Comparison of ENCODE assay signal across 8 cellular contexts in the genomic region with DNA sequence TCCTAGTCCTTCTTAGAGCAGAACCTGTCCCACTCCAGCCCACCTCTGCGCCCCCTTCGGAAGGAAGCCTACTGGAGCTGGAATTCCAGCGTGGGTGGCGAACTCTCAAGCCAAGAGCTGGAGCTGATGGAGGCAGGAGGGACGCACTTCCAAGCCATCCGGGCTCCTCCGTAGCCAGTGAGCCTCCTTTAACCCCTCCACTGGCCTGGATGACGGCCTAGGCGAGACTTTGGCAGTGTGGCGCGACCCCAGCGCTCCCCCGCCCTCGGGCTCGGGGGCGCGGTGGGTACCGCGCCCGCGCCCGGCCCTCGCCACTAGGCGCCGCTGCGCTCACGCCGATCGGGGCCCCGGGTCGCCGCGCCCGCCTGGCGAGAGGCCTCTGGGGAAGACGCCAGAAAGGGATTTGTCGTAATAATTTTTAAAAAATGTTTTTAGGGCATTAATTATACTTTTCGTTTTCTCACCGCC. TPM values are rescaled to one million over a fixed set of nuclear protein-coding genes. Genes with fewer than 3 reads are reported as not detected.
A peak's percentile ranks its signal among the peaks of the same experiment; 100 is the strongest.
DNase-seq lines count a peak whose midpoint lies in the region; ATAC-seq and TF ChIP-seq lines count a peak whose summit lies in the region.

No MANE protein-coding gene starts in this region.

- no peak for TF ChIP-seq EP300 in upper lobe of left lung (IDR thresholded peaks at IDR 0.05)

- 7 to 8% methylated on average over 6 to 11 of the region's 39 CpGs for WGBS in upper lobe of left lung, 2 donors

- no peaks in the 10 kb centered on the region for H3K36me3 ChIP-seq in upper lobe of left lung

- H3K4me3 ChIP-seq in AG04449 (ENCODE audit: low read depth, low read length) (peak overlapping the region; percentile 38), upper lobe of left lung (peak overlapping the region in 1 of 4 donors; percentile 9)

- no peaks in the 10 kb centered on the region for H3K9me3 ChIP-seq in upper lobe of left lung

- POLR2A ChIA-PET in AG04449 (lab: Yijun Ruan, JAX) = no interaction called here

- H3K27ac ChIP-seq in upper lobe of left lung = no peak overlapping the region

- DNase-seq in AG04449 (ENCODE audit: low read depth, low spot score) (no peak), GM20000 (ENCODE audit: low spot score) (peak; percentile 79), iris pigment epithelial cell (ENCODE audit: low read depth) (peak; percentile 44), upper lobe of left lung (peak in 1 of 2 donors; percentile 89), NCI-H2196 (lab: John Stamatoyannopoulos, UW; ENCODE audit: unreplicated experiment) (no peak), activated gamma-delta T cell (lab: John Stamatoyannopoulos, UW) (no peak)

- CTCF ChIA-PET in AG04449 (lab: Yijun Ruan, JAX) = interaction anchor here (0.6 to 6.2 kb wide), 16 partner anchors 9 to 726 kb away, joined by 3 to 73 read pairs (median 4); no protein-coding TSS in a partner anchor

- no peaks in the 10 kb centered on the region for H3K9me3 Mint-ChIP-seq in activated T-helper 17 cell treated with anti-CD3 and anti-CD28 coated beads, Interleukin-2, amount 50 U/mL, for 72 hours

- H3K4me1 Mint-ChIP-seq in activated T-helper 17 cell treated with anti-CD3 and anti-CD28 coated beads, Interleukin-2, amount 50 U/mL, for 72 hours = no peaks in the 10 kb centered on the region

- H3K27me3 Mint-ChIP-seq in activated T-helper 17 cell treated with anti-CD3 and anti-CD28 coated beads, Interleukin-2, amount 50 U/mL, for 72 hours = peaks cover 63% of the 10 kb centered on the region

- no peak for TF ChIP-seq POLR2A in upper lobe of left lung (IDR thresholded peaks at IDR 0.05)

- peaks cover 18 to 62% (median 28%) of the 10 kb centered on the region in 4 donors for H3K4me1 ChIP-seq in upper lobe of left lung

- no peaks in the 10 kb centered on the region for H3K36me3 Mint-ChIP-seq in activated T-helper 17 cell treated with anti-CD3 and anti-CD28 coated beads, Interleukin-2, amount 50 U/mL, for 72 hours (ENCODE audit: low read depth)

- H3K27ac Mint-ChIP-seq in activated T-helper 17 cell treated with anti-CD3 and anti-CD28 coated beads, Interleukin-2, amount 50 U/mL, for 72 hours = no peak overlapping the region

- TF ChIP-seq CTCF in AG04449 (IDR thresholded peaks at IDR 0.05; ENCODE audit: insufficient read depth, low read length, missing control alignments) (peak; percentile 47), GM20000 (IDR thresholded peaks at IDR 0.05; ENCODE audit: extremely low read depth, missing control alignments) (peak; percentile 45), upper lobe of left lung (IDR thresholded peaks at IDR 0.05) (peak in 5 of 6 experiments; percentile 48 to 78 (median 68))

- ATAC-seq in activated T-helper 17 cell treated with anti-CD3 and anti-CD28 coated beads, Interleukin-2, amount 50 U/mL, for 72 hours (replicated peaks) = peak; percentile 45
- peak in 1 of 2 donors; percentile 71 for ATAC-seq in upper lobe of left lung (ENCODE audit: low FRiP score in 2 of 2)
- no peak for ATAC-seq in HG02678 (IDR thresholded peaks at IDR 0.05; ENCODE audit: unreplicated experiment)

- no peak overlapping the region for H3K4me3 Mint-ChIP-seq in activated T-helper 17 cell treated with anti-CD3 and anti-CD28 coated beads, Interleukin-2, amount 50 U/mL, for 72 hours

- H3K27me3 ChIP-seq in upper lobe of left lung = peaks cover 2 to 91% (median 45%) of the 10 kb centered on the region in 4 donors

RNA-seq across cellular contexts. Expression of a gene that starts 5.1 kb away (rescaled TPM):
- total RNA-seq in activated T-helper 17 cell treated with anti-CD3 and anti-CD28 coated beads, Interleukin-2, amount 50 U/mL, for 72 hours = not detected
- under 1 TPM in 1 of 6 donors, not detected in 5; 0.09 TPM for total RNA-seq in upper lobe of left lung

Comparison
In these comparisons a context has a peak if more than half of its experiments do, and no peak if none do; other contexts are left out.
1. DNase-seq: peak in GM20000 (single experiment) and iris pigment epithelial cell (single experiment); none in AG04449 (single experiment), NCI-H2196 (single experiment) and activated gamma-delta T cell (single experiment).
2. Peak in every context shown above with its lines, with median percentiles within 50 percentile points of each other: CTCF ChIP-seq.